Comparison of ENCODE assay signal across 1 cellular context in genomic region chr5:176844281-176844680, GRCh38.
TF ChIP-seq lines count a peak whose summit lies in the region.

No MANE protein-coding gene starts in this region.

TF ChIP-seq in HEK293, 187 proteins besides CTCF, POLR2A, EP300 and RAD21 (continued from another document):
- TF ChIP-seq ZNF398 (tag by site-specific recombination; IDR thresholded peaks at IDR 0.05) (no peak), ZNF324 (tag by site-specific recombination; IDR thresholded peaks at IDR 0.05) (no peak), ZNF701 (tag by site-specific recombination; IDR thresholded peaks at IDR 0.05) (no peak), EGR2 (tag by site-specific recombination; IDR thresholded peaks at IDR 0.05; ENCODE audit: low read depth) (peak; percentile 69; the same call in 1 of the 2 replicates), ZNF221 (tag by site-specific recombination; IDR thresholded peaks at IDR 0.05; ENCODE audit: borderline replicate concordance) (no peak)
